Comparison of ENCODE assay signal across 25 cellular contexts in genomic region chr9:137688261-137688660, GRCh38.
"Had no signal": no experiment of that assay in that cellular context is flagged by ENCODE, and none has a peak within 500 bp of the region (broad histone marks: within the 10 kb centered on the region; RNA-seq: fewer than 3 reads in every experiment).

No MANE protein-coding gene starts in this region.

- H3K4me1 ChIP-seq: breast epithelium had no signal

- H3K9me3 ChIP-seq: breast epithelium, left ventricle myocardium inferior, mucosa of descending colon, psoas muscle, suprapubic skin, tibial artery had no signal

- H3K36me3 ChIP-seq: breast epithelium, left ventricle myocardium inferior, suprapubic skin, tibial artery had no signal

- H3K9me3 Mint-ChIP-seq: activated naive CD4-positive, alpha-beta T cell treated with anti-CD3 and anti-CD28 coated beads, Interleukin-2, amount 50 U/mL, for 72 hours; activated T-cell treated with anti-CD3 and anti-CD28 coated beads, Interleukin-2, amount 50 U/mL, for 4 hours; activated T-helper 17 cell treated with anti-CD3 and anti-CD28 coated beads, Interleukin-2, amount 50 U/mL, for 72 hours; dendritic cell treated with granulocyte-macrophage colony-stimulating factor and Interleukin-4, amounts not matched to agents 40 ng/mL and 50 ng/mL, for 4 days; natural killer cell treated with Interleukin-12 subunit alpha and Interleukin-12 subunit beta and Interleukin-15 and Interleukin-18, amount 100 ng/mL, for 72 hours had no signal

- H3K4me3 ChIP-seq: breast epithelium, left ventricle myocardium inferior, mucosa of descending colon, psoas muscle, smooth muscle cell, suprapubic skin, tibial artery had no signal

- H3K27me3 ChIP-seq: breast epithelium, suprapubic skin, tibial artery had no signal

- H3K36me3 Mint-ChIP-seq: activated naive CD4-positive, alpha-beta T cell treated with anti-CD3 and anti-CD28 coated beads, Interleukin-2, amount 50 U/mL, for 72 hours; natural killer cell treated with Interleukin-12 subunit alpha and Interleukin-12 subunit beta and Interleukin-15 and Interleukin-18, amount 100 ng/mL, for 72 hours had no signal

- DNase-seq: activated CD4-positive, alpha-beta T cell treated with anti-CD3 and anti-CD28 coated beads for 48 hours; activated CD4-positive, alpha-beta T cell treated with anti-CD3 and anti-CD28 coated beads, Interleukin-2, amount 50 U/mL, for 48 hours; activated CD8-positive, alpha-beta memory T cell treated with anti-CD3 and anti-CD28 coated beads for 24 hours; activated CD8-positive, alpha-beta memory T cell treated with anti-CD3 and anti-CD28 coated beads, Interleukin-2, amount 50 U/mL, for 4 hours; activated naive CD4-positive, alpha-beta T cell; activated T-cell treated with anti-CD3 and anti-CD28 coated beads, Interleukin-2, amount 50 U/mL, for 4 hours; central memory CD4-positive, alpha-beta T cell; effector CD4-positive, alpha-beta T cell; glutamatergic neuron; left ventricle myocardium inferior; mucosa of descending colon; psoas muscle; stimulated activated CD4-positive, alpha-beta T cell treated with anti-CD3 and anti-CD28 coated beads, Interleukin-15, amount 100 ng/mL, for 24 hours; stimulated activated CD4-positive, alpha-beta T cell treated with anti-CD3 and anti-CD28 coated beads, Interleukin-2, amount 100 ng/mL, for 24 hours; stimulated activated naive CD4-positive, alpha-beta T cell; T-helper 9 cell had no signal

- H3K27ac ChIP-seq: breast epithelium, left ventricle myocardium inferior, psoas muscle, suprapubic skin, tibial artery, VCaP had no signal

- H3K27me3 Mint-ChIP-seq: activated T-helper 17 cell treated with anti-CD3 and anti-CD28 coated beads, Interleukin-2, amount 50 U/mL, for 72 hours; dendritic cell treated with granulocyte-macrophage colony-stimulating factor and Interleukin-4, amounts not matched to agents 40 ng/mL and 50 ng/mL, for 4 days; natural killer cell treated with Interleukin-12 subunit alpha and Interleukin-12 subunit beta and Interleukin-15 and Interleukin-18, amount 100 ng/mL, for 72 hours had no signal

- H3K27ac Mint-ChIP-seq: natural killer cell treated with Interleukin-12 subunit alpha and Interleukin-12 subunit beta and Interleukin-15 and Interleukin-18, amount 100 ng/mL, for 72 hours had no signal

- H3K4me3 Mint-ChIP-seq: activated T-cell treated with anti-CD3 and anti-CD28 coated beads, Interleukin-2, amount 50 U/mL, for 4 hours; activated T-helper 17 cell treated with anti-CD3 and anti-CD28 coated beads, Interleukin-2, amount 50 U/mL, for 72 hours; dendritic cell treated with granulocyte-macrophage colony-stimulating factor and Interleukin-4, amounts not matched to agents 40 ng/mL and 50 ng/mL, for 4 days; natural killer cell treated with Interleukin-12 subunit alpha and Interleukin-12 subunit beta and Interleukin-15 and Interleukin-18, amount 100 ng/mL, for 72 hours had no signal
